Comparison of ENCODE assay signal across 8 cellular contexts in genomic region chr18:36829362-36830140, GRCh38. TPM values are rescaled to one million over a fixed set of nuclear protein-coding genes. Genes with fewer than 3 reads are reported as not detected.
DNase-seq lines count a peak whose midpoint lies in the region; ATAC-seq and TF ChIP-seq lines count a peak whose summit lies in the region.

No MANE protein-coding gene starts in this region.

- intact Hi-C loops in dorsolateral prefrontal cortex (cut with DNase I) (no loop called here), aorta (cut with DNase I) (no loop called here), posterior vena cava (cut with DNase I) (no loop called here)

- ATAC-seq in aorta (ENCODE audit: low FRiP score): peak; percentile 68

- H3K4me1 ChIP-seq in mononuclear cell (ENCODE audit: insufficient read depth, low read length) (peaks cover 20% of the 10 kb centered on the region), aorta (ENCODE audit: control insufficient read depth in 1 of 2, insufficient read depth in 2 of 2, low read length in 2 of 2) (no peaks in the 10 kb centered on the region)

- peak in 4 of 56 donors; percentile 1 to 7 (median 3) for TF ChIP-seq CTCF in dorsolateral prefrontal cortex (IDR thresholded peaks at IDR 0.05 in 54 of 56, conservative IDR thresholded peaks at IDR 0.05 in 2 of 56; ENCODE audit: low read depth in 1 of 56, partially characterized antibody in 56 of 56)

- DNase-seq in activated T-cell treated with anti-CD3 and anti-CD28 coated beads for 24 hours (ENCODE audit: low read depth): peak; percentile 9
- DNase-seq in activated T-cell treated with anti-CD3 and anti-CD28 coated beads for 4 hours: no peak
- peak; percentile 35 for DNase-seq in OCI-M2 (lab: John Stamatoyannopoulos, UW; ENCODE audit: unreplicated experiment)
- DNase-seq in dorsolateral prefrontal cortex: peak in 4 of 10 donors; percentile 31 to 51 (median 34)
- no peak for DNase-seq in aorta
- DNase-seq in posterior vena cava (ENCODE audit: low spot score): no peak
- DNase-seq in activated CD8-positive, alpha-beta memory T cell treated with anti-CD3 and anti-CD28 coated beads, Interleukin-2, amount 50 U/mL, for 4 hours: no peak

- WGBS in aorta, 2 donors: 2 to 4% methylated on average over 17 of the region's 17 CpGs

- H3K27me3 ChIP-seq in dorsolateral prefrontal cortex (no peaks in the 10 kb centered on the region), mononuclear cell (ENCODE audit: insufficient read depth, low read length) (no peaks in the 10 kb centered on the region), aorta (ENCODE audit: control insufficient read depth in 1 of 2, insufficient read depth in 2 of 2, low read length in 1 of 2) (no peaks in the 10 kb centered on the region)

- no peaks in the 10 kb centered on the region for H3K36me3 ChIP-seq in aorta (ENCODE audit: control insufficient read depth in 1 of 2, insufficient read depth in 2 of 2, low read length in 1 of 2)

- H3K4me3 ChIP-seq in dorsolateral prefrontal cortex (peak overlapping the region; percentile 57 to 98 (median 90)), mononuclear cell (ENCODE audit: low read length) (peak overlapping the region; percentile 81), aorta (ENCODE audit: low read length in 2 of 2) (peak overlapping the region; percentile 24 to 56)

- no peaks in the 10 kb centered on the region for H3K9me3 ChIP-seq in mononuclear cell (ENCODE audit: low read depth, low read length)
- H3K9me3 ChIP-seq in aorta (ENCODE audit: control insufficient read depth, low read length): no peaks in the 10 kb centered on the region

- H3K27ac ChIP-seq in dorsolateral prefrontal cortex (peak overlapping the region in 57 of 59 donors; percentile 18 to 91 (median 83)), aorta (ENCODE audit: low read depth in 1 of 2, low read length in 2 of 2) (peak overlapping the region in 1 of 2 donors; percentile 26)

RNA-seq across cellular contexts. Expression of gene KIAA1328, which starts 0.6 kb away (rescaled TPM):
- total RNA-seq in dorsolateral prefrontal cortex (10 to 100 TPM; 14.8 to 32.4 (median 22.5) TPM), mononuclear cell (11.8 TPM), aorta (10 to 100 TPM; 19.6 to 21.1 TPM), posterior vena cava (10 to 100 TPM; 11.7 to 13.2 TPM)
- polyA plus RNA-seq in aorta: 1 to 10 TPM; 2.0 to 6.0 TPM

RNA-seq across cellular contexts. Expression of gene TPGS2, which starts 0.7 kb away (rescaled TPM):
- total RNA-seq in dorsolateral prefrontal cortex (100 to 1,000 TPM in 86 of 120 experiments, 10 to 100 TPM in 34; 69.9 to 161 (median 110) TPM), mononuclear cell (35.5 TPM), aorta (10 to 100 TPM; 69.9 to 72.9 TPM), posterior vena cava (10 to 100 TPM; 57.7 to 67.8 TPM)
- polyA plus RNA-seq in aorta: 10 to 100 TPM; 70.6 to 83.2 TPM

Comparison
In these comparisons a context has a peak if more than half of its experiments do, and no peak if none do; other contexts are left out.
1. DNase-seq: peak in activated T-cell treated with anti-CD3 and anti-CD28 coated beads for 24 hours (single experiment) and OCI-M2 (single experiment); none in activated T-cell treated with anti-CD3 and anti-CD28 coated beads for 4 hours (single experiment), aorta (0 of 2), posterior vena cava (single experiment) and activated CD8-positive, alpha-beta memory T cell treated with anti-CD3 and anti-CD28 coated beads, Interleukin-2, amount 50 U/mL, for 4 hours (single experiment).
2. H3K4me3 ChIP-seq: peak in every context shown above with its lines; median percentile 90 in dorsolateral prefrontal cortex; 81 in mononuclear cell; 40 in aorta.